ENCODE assay signal across 21 cellular contexts in genomic region chr1:2867087-2867425, GRCh38.
"Had no signal": no experiment of that assay in that cellular context is flagged by ENCODE, and none has a peak within 500 bp of the region (broad histone marks: within the 10 kb centered on the region; RNA-seq: fewer than 3 reads in every experiment).

No MANE protein-coding gene starts in this region.

- H3K36me3 ChIP-seq: MG63, Peyer's patch, SJSA1 had no signal

- H3K4me1 ChIP-seq: Peyer's patch, SJSA1 had no signal

- DNase-seq: IMR-90, Karpas-422, KG1, MG63, NCI-H1092, NCI-H1105 treated with DMSO at 0.1 percent for 48 hours, NCI-H1417 treated with DMSO at 0.1 percent for 48 hours, NCI-H1694 treated with DMSO at 0.1 percent for 48 hours, NCI-H1930, NCI-H2081, NCI-H2107, NCI-H226, NCI-H446, NCI-H510A, NCI-H524 treated with DMSO at 0.1 percent for 48 hours, NCI-H774, Peyer's patch, Right ventricle myocardium superior, SIG-M5 had no signal

- H3K27ac ChIP-seq: Peyer's patch, SJSA1, SK-N-MC had no signal

- H3K27me3 ChIP-seq: Peyer's patch, SJSA1 had no signal

- H3K4me3 ChIP-seq: MG63, Peyer's patch, SJSA1, SK-N-MC had no signal
